In genomic region chr10:53025172-53025651, GRCh38 we compare ENCODE assay signal across 10 cellular contexts.
DNase-seq lines count a peak whose midpoint lies in the region; ATAC-seq and TF ChIP-seq lines count a peak whose summit lies in the region.
"Had no signal": no experiment of that assay in that cellular context is flagged by ENCODE, and none has a peak within 500 bp of the region (broad histone marks: within the 10 kb centered on the region; RNA-seq: fewer than 3 reads in every experiment).

No MANE protein-coding gene starts in this region.

- no peak overlapping the region for H3K27ac Mint-ChIP-seq in T-helper 2 cell treated with Interferon-gamma antibody and Interleukin-4, amounts not matched to agents 5 μg/mL and 100 μg/mL, for 36 hours

- H4K12ac ChIP-seq in trophoblast cell (ENCODE audit: low read depth, low read length): no peak overlapping the region

- no peak overlapping the region for H3K14ac ChIP-seq in trophoblast cell (ENCODE audit: low read length)

- intact Hi-C loops in esophagus squamous epithelium (cut with DNase I): no loop called here

- no peak overlapping the region for H4K8ac ChIP-seq in trophoblast cell (ENCODE audit: low read depth, low read length)

- peak; percentile 21 for DNase-seq in ELR (ENCODE audit: low read depth)
- no peak for DNase-seq in MG63
- no peak for DNase-seq in esophagus squamous epithelium (lab: John Stamatoyannopoulos, UW)
- DNase-seq in trophoblast cell: peak; percentile 39 to 75
- DNase-seq in NCI-H526 (lab: John Stamatoyannopoulos, UW): no peak
- DNase-seq in activated CD8-positive, alpha-beta memory T cell treated with anti-CD3 and anti-CD28 coated beads, Interleukin-2, amount 50 U/mL, for 48 hours: no peak
- no peak for DNase-seq in T-helper 2 cell treated with Interferon-gamma antibody and Interleukin-4, amounts not matched to agents 5 μg/mL and 100 μg/mL, for 36 hours (ENCODE audit: low spot score)
- DNase-seq: DMS79 treated with DMSO at 0.1 percent for 48 hours, NCI-H2081 had no signal

- H3K9me3 ChIP-seq in MG63: no peaks in the 10 kb centered on the region
- no peaks in the 10 kb centered on the region for H3K9me3 ChIP-seq in esophagus squamous epithelium
- no peaks in the 10 kb centered on the region for H3K9me3 ChIP-seq in trophoblast cell (ENCODE audit: insufficient read depth, low read depth, low read length)

- no peak for TF ChIP-seq POLR2A in esophagus squamous epithelium (IDR thresholded peaks at IDR 0.05)

- H2BK12ac ChIP-seq in trophoblast cell (ENCODE audit: low read length): no peak overlapping the region

- H3K36me3 Mint-ChIP-seq in T-helper 2 cell treated with Interferon-gamma antibody and Interleukin-4, amounts not matched to agents 5 μg/mL and 100 μg/mL, for 36 hours (ENCODE audit: low read depth): no peaks in the 10 kb centered on the region

- no peak overlapping the region for H3K9ac ChIP-seq in trophoblast cell (ENCODE audit: low read length)

- H3K79me1 ChIP-seq in trophoblast cell (ENCODE audit: low read length): peaks cover 12% of the 10 kb centered on the region

- no peak for TF ChIP-seq CTCF in esophagus squamous epithelium (IDR thresholded peaks at IDR 0.05)

- no peak overlapping the region for H3K4me2 ChIP-seq in trophoblast cell (ENCODE audit: low read length)

- ATAC-seq in HG02610 (IDR thresholded peaks at IDR 0.05; ENCODE audit: unreplicated experiment): no peak

- H4K91ac ChIP-seq in trophoblast cell (ENCODE audit: low read depth, low read length): no peak overlapping the region

- WGBS in esophagus squamous epithelium, 2 donors: 4 to 8% methylated on average over 9 of the region's 9 CpGs
- no CpG with 5 or more reads among the region's 9 CpGs for WGBS in trophoblast cell (ENCODE audit: extremely low coverage, insufficient coverage, insufficient read length)

- H3K27ac ChIP-seq in esophagus squamous epithelium (no peak overlapping the region), trophoblast cell (ENCODE audit: low read depth, low read length) (no peak overlapping the region)

- no peak overlapping the region for H2AK5ac ChIP-seq in trophoblast cell (ENCODE audit: low read length)

- H3K27me3 ChIP-seq in MG63 (no peaks in the 10 kb centered on the region), esophagus squamous epithelium (no peaks in the 10 kb centered on the region), trophoblast cell (ENCODE audit: insufficient read depth, low read length) (no peaks in the 10 kb centered on the region)

- no peak overlapping the region for H3K18ac ChIP-seq in trophoblast cell (ENCODE audit: low read length)

- H3K4me1 ChIP-seq in esophagus squamous epithelium (peaks cover 0 to 31% (median 3%) of the 10 kb centered on the region in 3 donors), trophoblast cell (ENCODE audit: control insufficient read depth in 1 of 2, insufficient read depth in 2 of 2, low read length in 2 of 2) (peaks cover 9 to 14% of the 10 kb centered on the region in 2 experiments)

- H3K4me1 Mint-ChIP-seq in T-helper 2 cell treated with Interferon-gamma antibody and Interleukin-4, amounts not matched to agents 5 μg/mL and 100 μg/mL, for 36 hours (ENCODE audit: low read depth): peaks cover 1% of the 10 kb centered on the region

- H3K79me2 ChIP-seq in trophoblast cell (ENCODE audit: control insufficient read depth, insufficient read depth, low read length, poor library complexity): no peaks in the 10 kb centered on the region

- H3K4me3 ChIP-seq in MG63 (peak overlapping the region; percentile 18; the same call in 1 of the 2 replicates), esophagus squamous epithelium (peak overlapping the region in 3 of 4 donors; percentile 8 to 48 (median 33)), trophoblast cell (ENCODE audit: low read depth, low read length) (no peak overlapping the region)

- H2BK5ac ChIP-seq in trophoblast cell (ENCODE audit: low read depth, low read length, poor library complexity): no peak overlapping the region

- H3K4ac ChIP-seq in trophoblast cell (ENCODE audit: low read depth, low read length): no peak overlapping the region

- no peak overlapping the region for H3K4me3 Mint-ChIP-seq in T-helper 2 cell treated with Interferon-gamma antibody and Interleukin-4, amounts not matched to agents 5 μg/mL and 100 μg/mL, for 36 hours

- no peak overlapping the region for H2AFZ ChIP-seq in trophoblast cell (ENCODE audit: insufficient read depth, low read length, poor library complexity)

- no peaks in the 10 kb centered on the region for H3K27me3 Mint-ChIP-seq in T-helper 2 cell treated with Interferon-gamma antibody and Interleukin-4, amounts not matched to agents 5 μg/mL and 100 μg/mL, for 36 hours (ENCODE audit: low read depth)

- H3K23ac ChIP-seq in trophoblast cell (ENCODE audit: low read length): no peak overlapping the region

- H3K36me3 ChIP-seq in MG63 (no peaks in the 10 kb centered on the region), esophagus squamous epithelium (no peaks in the 10 kb centered on the region), trophoblast cell (ENCODE audit: control insufficient read depth in 1 of 2, insufficient read depth in 2 of 2, low read length in 2 of 2) (no peaks in the 10 kb centered on the region)

- no peak overlapping the region for H2BK120ac ChIP-seq in trophoblast cell (ENCODE audit: insufficient read depth, low read length, poor library complexity)

- peaks cover 4% of the 10 kb centered on the region for H3K9me3 Mint-ChIP-seq in T-helper 2 cell treated with Interferon-gamma antibody and Interleukin-4, amounts not matched to agents 5 μg/mL and 100 μg/mL, for 36 hours

Comparison
In these comparisons a context has a peak if more than half of its experiments do, and no peak if none do; other contexts are left out.
1. DNase-seq: peak in ELR (single experiment) and trophoblast cell (2 of 2); none in MG63 (single experiment), esophagus squamous epithelium (single experiment), NCI-H526 (0 of 2), activated CD8-positive, alpha-beta memory T cell treated with anti-CD3 and anti-CD28 coated beads, Interleukin-2, amount 50 U/mL, for 48 hours (single experiment) and T-helper 2 cell treated with Interferon-gamma antibody and Interleukin-4, amounts not matched to agents 5 μg/mL and 100 μg/mL, for 36 hours (single experiment).